ENCODE assay signal across 2 cellular contexts in genomic region chr18:36356741-36357140, GRCh38. TPM values are rescaled to one million over a fixed set of nuclear protein-coding genes. Genes with fewer than 3 reads are reported as not detected.
"Had no signal": no experiment of that assay in that cellular context is flagged by ENCODE, and none has a peak within 500 bp of the region (broad histone marks: within the 10 kb centered on the region; RNA-seq: fewer than 3 reads in every experiment).

No MANE protein-coding gene starts in this region.

RNA-seq across cellular contexts. Expression of gene FHOD3, which starts 59.2 kb away (rescaled TPM):
- total RNA-seq: HT-29 had no signal
- polyA plus RNA-seq: IgD-negative memory B cell had no signal
